Comparison of ENCODE assay signal across 1 cellular context in the genomic region with DNA sequence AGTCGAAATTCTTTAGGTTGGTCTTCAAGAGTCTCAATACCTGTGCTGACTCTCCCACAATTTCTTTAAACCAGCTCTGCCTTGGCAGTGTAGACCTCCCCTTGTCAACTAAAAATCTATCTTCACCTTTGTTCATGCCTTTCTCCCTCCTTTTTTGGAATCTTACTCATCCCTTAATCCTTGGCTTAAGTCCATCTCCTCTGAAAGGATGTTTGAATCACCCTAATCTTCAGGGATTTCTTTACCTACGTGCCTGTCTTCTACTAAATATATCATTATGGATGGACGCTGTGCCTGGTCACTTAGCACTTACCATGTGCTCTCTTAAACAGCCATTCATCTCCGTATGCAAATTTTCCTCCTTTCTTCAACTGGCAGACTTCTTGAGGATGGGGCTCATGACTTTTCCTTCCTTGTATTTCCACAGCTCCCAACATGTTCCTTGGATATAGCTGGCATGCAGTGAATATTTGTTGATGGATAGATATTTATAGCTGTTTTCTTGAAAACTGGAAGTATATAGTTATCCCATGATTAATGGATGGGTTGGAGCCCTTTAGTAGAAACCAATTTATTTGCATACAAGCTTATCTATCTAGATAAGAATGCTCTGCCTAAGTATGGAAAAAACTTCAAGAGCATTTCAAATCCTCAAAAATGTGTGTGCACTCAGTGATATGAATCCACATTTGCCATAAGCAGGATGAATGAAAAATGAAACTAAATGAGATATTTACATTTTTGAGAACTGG.
TF ChIP-seq lines count a peak whose summit lies in the region.

No MANE protein-coding gene starts in this region.

TF ChIP-seq in IMR-90, 13 proteins besides CTCF, POLR2A, EP300 and RAD21 (continued from another document):
- TF ChIP-seq, protein P1, sequence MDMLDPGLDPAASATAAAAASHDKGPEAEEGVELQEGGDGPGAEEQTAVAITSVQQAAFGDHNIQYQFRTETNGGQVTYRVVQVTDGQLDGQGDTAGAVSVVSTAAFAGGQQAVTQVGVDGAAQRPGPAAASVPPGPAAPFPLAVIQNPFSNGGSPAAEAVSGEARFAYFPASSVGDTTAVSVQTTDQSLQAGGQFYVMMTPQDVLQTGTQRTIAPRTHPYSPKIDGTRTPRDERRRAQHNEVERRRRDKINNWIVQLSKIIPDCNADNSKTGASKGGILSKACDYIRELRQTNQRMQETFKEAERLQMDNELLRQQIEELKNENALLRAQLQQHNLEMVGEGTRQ (IDR thresholded peaks at IDR 0.05; ENCODE audit: low read depth, low read length): no peak
